Comparison of ENCODE assay signal across 15 cellular contexts in genomic region chr2:202249521-202249850, GRCh38. TPM values are rescaled to one million over a fixed set of nuclear protein-coding genes. Genes with fewer than 3 reads are reported as not detected.
DNase-seq lines count a peak whose midpoint lies in the region; ATAC-seq and TF ChIP-seq lines count a peak whose summit lies in the region.
"Had no signal": no experiment of that assay in that cellular context is flagged by ENCODE, and none has a peak within 500 bp of the region (broad histone marks: within the 10 kb centered on the region; RNA-seq: fewer than 3 reads in every experiment).

No MANE protein-coding gene starts in this region.

- no peak overlapping the region for H3K4ac ChIP-seq in mesenchymal stem cell (ENCODE audit: low read depth in 1 of 2, low read length in 2 of 2)

- no peaks in the 10 kb centered on the region for H3K9me3 Mint-ChIP-seq in chondrocyte (ENCODE audit: low read depth)
- no peaks in the 10 kb centered on the region for H3K9me3 Mint-ChIP-seq in activated T-cell treated with anti-CD3 and anti-CD28 coated beads, Interleukin-2, amount 50 U/mL, for 4 hours
- H3K9me3 Mint-ChIP-seq in activated CD4-positive, alpha-beta T cell treated with anti-CD3 and anti-CD28 coated beads, Interleukin-2, amount 10 ng/mL, durations not matched to agents 24 days and 14 days = no peaks in the 10 kb centered on the region
- H3K9me3 Mint-ChIP-seq: T-helper 2 cell treated with Interferon-gamma antibody and Interleukin-4, amounts not matched to agents 5 μg/mL and 100 μg/mL, for 36 hours had no signal

- H2AFZ ChIP-seq in mesenchymal stem cell (ENCODE audit: low read depth, low read length) = no peak overlapping the region

- H3K9me3 ChIP-seq in mesenchymal stem cell (ENCODE audit: control insufficient read depth, low read length) (no peaks in the 10 kb centered on the region), right cardiac atrium (ENCODE audit: control insufficient read depth, low read length) (no peaks in the 10 kb centered on the region)
- H3K9me3 ChIP-seq: transverse colon had no signal

- peak; percentile 19 for DNase-seq in EH (ENCODE audit: low read depth)
- DNase-seq in LHCN-M2 (ENCODE audit: low read depth) = peak; percentile 19
- no peak for DNase-seq in chondrocyte (ENCODE audit: low spot score)
- peak; percentile 22 for DNase-seq in mesenchymal stem cell
- no peak for DNase-seq in T1000 (lab: John Stamatoyannopoulos, UW)
- no peak for DNase-seq in activated T-cell treated with anti-CD3 and anti-CD28 coated beads, Interleukin-2, amount 50 U/mL, for 4 hours
- DNase-seq in right cardiac atrium = no peak
- DNase-seq in activated CD4-positive, alpha-beta T cell treated with anti-CD3 and anti-CD28 coated beads, Interleukin-2, amount 10 ng/mL, durations not matched to agents 24 days and 14 days = no peak
- DNase-seq: activated CD4-positive, alpha-beta T cell treated with anti-CD3 and anti-CD28 coated beads for 48 hours; aorta; dorsolateral prefrontal cortex; NCI-H1105 treated with DMSO at 0.1 percent for 48 hours; RPMI8226; transverse colon had no signal

- H3K79me1 ChIP-seq in mesenchymal stem cell (replicated peaks; ENCODE audit: low read length, poor library complexity, severe bottlenecking) = no peaks in the 10 kb centered on the region

- H2BK5ac ChIP-seq in mesenchymal stem cell (ENCODE audit: low read depth, low read length, poor library complexity, severe bottlenecking) = no peak overlapping the region

- H2BK120ac ChIP-seq in mesenchymal stem cell (ENCODE audit: low read depth, low read length) = no peak overlapping the region

- H3K4me1 Mint-ChIP-seq in chondrocyte (ENCODE audit: low read depth) = peaks cover 5% of the 10 kb centered on the region
- H3K4me1 Mint-ChIP-seq in activated T-cell treated with anti-CD3 and anti-CD28 coated beads, Interleukin-2, amount 50 U/mL, for 4 hours (ENCODE audit: low read depth) = no peaks in the 10 kb centered on the region
- peaks cover 7% of the 10 kb centered on the region for H3K4me1 Mint-ChIP-seq in activated CD4-positive, alpha-beta T cell treated with anti-CD3 and anti-CD28 coated beads, Interleukin-2, amount 10 ng/mL, durations not matched to agents 24 days and 14 days

- H3K4me3 ChIP-seq in mesenchymal stem cell (ENCODE audit: insufficient read depth in 1 of 2, low read depth in 1 of 2, low read length in 2 of 2) (no peak overlapping the region), right cardiac atrium (ENCODE audit: low read length) (no peak overlapping the region)
- H3K4me3 ChIP-seq: dorsolateral prefrontal cortex, transverse colon had no signal

- no peak for ATAC-seq in activated T-cell treated with anti-CD3 and anti-CD28 coated beads, Interleukin-2, amount 50 U/mL, for 4 hours
- no peak for ATAC-seq in right cardiac atrium

- no peaks in the 10 kb centered on the region for H3K36me3 ChIP-seq in mesenchymal stem cell (ENCODE audit: control insufficient read depth in 1 of 2, insufficient read depth in 2 of 2, low read depth in 1 of 2, low read length in 2 of 2)
- H3K36me3 ChIP-seq: transverse colon had no signal

- H3K27me3 Mint-ChIP-seq in chondrocyte (ENCODE audit: low read depth) = no peaks in the 10 kb centered on the region
- peaks cover 14% of the 10 kb centered on the region for H3K27me3 Mint-ChIP-seq in activated T-cell treated with anti-CD3 and anti-CD28 coated beads, Interleukin-2, amount 50 U/mL, for 4 hours (ENCODE audit: low read depth)
- peaks cover 2% of the 10 kb centered on the region for H3K27me3 Mint-ChIP-seq in activated CD4-positive, alpha-beta T cell treated with anti-CD3 and anti-CD28 coated beads, Interleukin-2, amount 10 ng/mL, durations not matched to agents 24 days and 14 days

- no peak overlapping the region for H2BK12ac ChIP-seq in mesenchymal stem cell (ENCODE audit: low read length in 2 of 2)

- no peak overlapping the region for H3K9ac ChIP-seq in mesenchymal stem cell (ENCODE audit: low read length)

- H3K27ac Mint-ChIP-seq in chondrocyte (ENCODE audit: unreplicated experiment) = peak overlapping the region; percentile 24
- no peak overlapping the region for H3K27ac Mint-ChIP-seq in activated CD4-positive, alpha-beta T cell treated with anti-CD3 and anti-CD28 coated beads, Interleukin-2, amount 10 ng/mL, durations not matched to agents 24 days and 14 days
- H3K27ac Mint-ChIP-seq: T-helper 2 cell treated with Interferon-gamma antibody and Interleukin-4, amounts not matched to agents 5 μg/mL and 100 μg/mL, for 36 hours had no signal

- no peak overlapping the region for H2AK5ac ChIP-seq in mesenchymal stem cell (ENCODE audit: low read length, severe bottlenecking)

- H3K4me2 ChIP-seq in mesenchymal stem cell (ENCODE audit: low read length, poor library complexity, severe bottlenecking) = no peak overlapping the region

- TF ChIP-seq CTCF in chondrocyte (IDR thresholded peaks at IDR 0.05) = no peak

- H3K27me3 ChIP-seq in mesenchymal stem cell (ENCODE audit: control insufficient read depth in 1 of 2, insufficient read depth in 1 of 2, low read length in 2 of 2) (no peaks in the 10 kb centered on the region), right cardiac atrium (ENCODE audit: control insufficient read depth, insufficient read depth) (no peaks in the 10 kb centered on the region)
- H3K27me3 ChIP-seq: dorsolateral prefrontal cortex, transverse colon had no signal

- no peak overlapping the region for H3K18ac ChIP-seq in mesenchymal stem cell (ENCODE audit: low read depth in 1 of 2, low read length in 2 of 2)

- no peak overlapping the region for H4K91ac ChIP-seq in mesenchymal stem cell (ENCODE audit: low read length)

- H3K27ac ChIP-seq in mesenchymal stem cell (ENCODE audit: low read length, poor library complexity, severe bottlenecking) = no peak overlapping the region
- no peak overlapping the region for H3K27ac ChIP-seq in right cardiac atrium (ENCODE audit: low read length)
- H3K27ac ChIP-seq: dorsolateral prefrontal cortex, transverse colon had no signal

- H3K23ac ChIP-seq in mesenchymal stem cell (ENCODE audit: low read length in 2 of 2) = no peak overlapping the region

- no peak overlapping the region for H2BK15ac ChIP-seq in mesenchymal stem cell (ENCODE audit: low read depth, poor library complexity, severe bottlenecking)

- no peak overlapping the region for H4K8ac ChIP-seq in mesenchymal stem cell (ENCODE audit: low read length)

- H3K4me3 Mint-ChIP-seq in chondrocyte (ENCODE audit: unreplicated experiment) = no peak overlapping the region
- no peak overlapping the region for H3K4me3 Mint-ChIP-seq in activated T-cell treated with anti-CD3 and anti-CD28 coated beads, Interleukin-2, amount 50 U/mL, for 4 hours
- no peak overlapping the region for H3K4me3 Mint-ChIP-seq in activated CD4-positive, alpha-beta T cell treated with anti-CD3 and anti-CD28 coated beads, Interleukin-2, amount 10 ng/mL, durations not matched to agents 24 days and 14 days
- H3K4me3 Mint-ChIP-seq: T-helper 2 cell treated with Interferon-gamma antibody and Interleukin-4, amounts not matched to agents 5 μg/mL and 100 μg/mL, for 36 hours had no signal

- H3K36me3 Mint-ChIP-seq in chondrocyte (ENCODE audit: low read depth) = no peaks in the 10 kb centered on the region
- no peaks in the 10 kb centered on the region for H3K36me3 Mint-ChIP-seq in activated T-cell treated with anti-CD3 and anti-CD28 coated beads, Interleukin-2, amount 50 U/mL, for 4 hours (ENCODE audit: insufficient read depth)
- H3K36me3 Mint-ChIP-seq in activated CD4-positive, alpha-beta T cell treated with anti-CD3 and anti-CD28 coated beads, Interleukin-2, amount 10 ng/mL, durations not matched to agents 24 days and 14 days (ENCODE audit: low read depth) = no peaks in the 10 kb centered on the region

- H3K4me1 ChIP-seq in mesenchymal stem cell (ENCODE audit: control insufficient read depth, insufficient read depth, low read depth, low read length) = no peaks in the 10 kb centered on the region
- H3K4me1 ChIP-seq in right cardiac atrium (ENCODE audit: control insufficient read depth, insufficient read depth, low read length) = no peaks in the 10 kb centered on the region
- H3K4me1 ChIP-seq: transverse colon had no signal

- intact Hi-C loops in right cardiac atrium (cut with DNase I) = no loop called here
- intact Hi-C loops in activated CD4-positive, alpha-beta T cell treated with anti-CD3 and anti-CD28 coated beads, Interleukin-2, amount 10 ng/mL, durations not matched to agents 24 days and 14 days (cut with micrococcal nuclease) = no loop called here

- H3K14ac ChIP-seq in mesenchymal stem cell (ENCODE audit: low read length in 2 of 2) = no peak overlapping the region

- 76% methylated on average over 4 of the region's 4 CpGs for whole genome bisulfite sequencing in mesenchymal stem cell
- WGBS in right cardiac atrium = 74% methylated on average over 4 of the region's 4 CpGs

RNA-seq across cellular contexts. Expression of gene SUMO1, which starts 11.1 kb away (rescaled TPM):
- 113 and 133 TPM in 2 replicates for total RNA-seq in LHCN-M2 (2014; rRNA removed)
- 84.9 TPM for polyA plus RNA-seq in LHCN-M2 (2012)
- total RNA-seq in chondrocyte = 82.1 to 88.5 TPM (median 84.6 TPM) in 3 replicates
- 159 TPM for polyA plus RNA-seq in mesenchymal stem cell (2013, experiment 1 of 2)
- polyA plus RNA-seq in mesenchymal stem cell (2013, experiment 2 of 2) = 162 TPM
- total RNA-seq in activated T-cell treated with anti-CD3 and anti-CD28 coated beads, Interleukin-2, amount 50 U/mL, for 4 hours = 100 to 1,000 TPM in 2 of 3 donors, 10 to 100 TPM in 1; 96.6 to 110 (median 105) TPM
- total RNA-seq in right cardiac atrium = 10 to 100 TPM; 60.4 to 71.6 (median 65.0) TPM
- polyA plus RNA-seq in right cardiac atrium = 101 TPM
- 121 and 127 TPM in 2 replicates for total RNA-seq in activated CD4-positive, alpha-beta T cell treated with anti-CD3 and anti-CD28 coated beads, Interleukin-2, amount 10 ng/mL, durations not matched to agents 24 days and 14 days

RNA-seq across cellular contexts. Expression of gene NOP58, which starts 16.1 kb away (rescaled TPM):
- 82.0 and 127 TPM in 2 replicates for total RNA-seq in LHCN-M2 (2014; rRNA removed)
- 33.4 TPM for polyA plus RNA-seq in LHCN-M2 (2012)
- 30.0 to 40.5 TPM (median 32.3 TPM) in 3 replicates for total RNA-seq in chondrocyte
- polyA plus RNA-seq in mesenchymal stem cell (2013, experiment 1 of 2) = 65.5 TPM
- polyA plus RNA-seq in mesenchymal stem cell (2013, experiment 2 of 2) = 65.4 TPM
- total RNA-seq in activated T-cell treated with anti-CD3 and anti-CD28 coated beads, Interleukin-2, amount 50 U/mL, for 4 hours = 100 to 1,000 TPM; 349 to 393 (median 377) TPM
- 10 to 100 TPM; 21.4 to 38.4 (median 23.4) TPM for total RNA-seq in right cardiac atrium
- 26.8 TPM for polyA plus RNA-seq in right cardiac atrium
- total RNA-seq in activated CD4-positive, alpha-beta T cell treated with anti-CD3 and anti-CD28 coated beads, Interleukin-2, amount 10 ng/mL, durations not matched to agents 24 days and 14 days = 221 and 228 TPM in 2 replicates

Comparison
In these comparisons a context has a peak if more than half of its experiments do, and no peak if none do; other contexts are left out.
1. DNase-seq: peak in EH (single experiment), LHCN-M2 (single experiment) and mesenchymal stem cell (single experiment); none in chondrocyte (single experiment), T1000 (single experiment), activated T-cell treated with anti-CD3 and anti-CD28 coated beads, Interleukin-2, amount 50 U/mL, for 4 hours (single experiment), right cardiac atrium (0 of 3) and activated CD4-positive, alpha-beta T cell treated with anti-CD3 and anti-CD28 coated beads, Interleukin-2, amount 10 ng/mL, durations not matched to agents 24 days and 14 days (single experiment).